In genomic region chr14:82655770-82656169, GRCh38 we compare ENCODE assay signal across 16 cellular contexts.
DNase-seq lines count a peak whose midpoint lies in the region; TF ChIP-seq lines count a peak whose summit lies in the region.
"Had no signal": no experiment of that assay in that cellular context is flagged by ENCODE, and none has a peak within 500 bp of the region (broad histone marks: within the 10 kb centered on the region; RNA-seq: fewer than 3 reads in every experiment).

No MANE protein-coding gene starts in this region.

- no peak overlapping the region for H3K27ac ChIP-seq in prostate gland
- H3K27ac ChIP-seq: C4-2B had no signal

- no peaks in the 10 kb centered on the region for H3K9me3 ChIP-seq in prostate gland
- H3K9me3 ChIP-seq: BE2C had no signal

- no peak overlapping the region for H3K4me3 ChIP-seq in epithelial cell of esophagus (ENCODE audit: low read length)
- H3K4me3 ChIP-seq in prostate gland: no peak overlapping the region
- H3K4me3 ChIP-seq: GM12878 had no signal

- 92% methylated on average over 1 of the region's 1 CpG for WGBS in prostate gland

- H3K4me1 ChIP-seq in prostate gland (replicated peaks): no peaks in the 10 kb centered on the region
- H3K4me1 ChIP-seq: BE2C had no signal

- no peak for TF ChIP-seq POLR2A in prostate gland (IDR thresholded peaks at IDR 0.05)

- no peaks in the 10 kb centered on the region for H3K36me3 ChIP-seq in prostate gland
- H3K36me3 ChIP-seq: BE2C had no signal

- no peak for TF ChIP-seq CTCF in epithelial cell of esophagus (IDR thresholded peaks at IDR 0.05; ENCODE audit: insufficient read depth, low read depth, low read length, missing control alignments)
- no peak for TF ChIP-seq CTCF in prostate gland (IDR thresholded peaks at IDR 0.05)

- H3K27me3 ChIP-seq in prostate gland (replicated peaks; ENCODE audit: insufficient read depth): no peaks in the 10 kb centered on the region
- H3K27me3 ChIP-seq: BE2C had no signal

- intact Hi-C loops in prostate gland (cut with DNase I): no loop called here

- DNase-seq in NCI-H510A treated with DMSO at 0.1 percent for 48 hours (lab: John Stamatoyannopoulos, UW) (peak; percentile 22), NCI-H510A (lab: John Stamatoyannopoulos, UW) (no peak), NCI-H1105 treated with DMSO at 0.1 percent for 48 hours (lab: John Stamatoyannopoulos, UW) (peak; percentile 63), epithelial cell of esophagus (ENCODE audit: low read depth) (peak; percentile 68), prostate gland (ENCODE audit: low spot score) (peak; percentile 5), ecto neural progenitor cell (ENCODE audit: low spot score) (no peak), AML-193 (lab: John Stamatoyannopoulos, UW) (no peak)
- no peak for DNase-seq in activated naive CD4-positive, alpha-beta T cell treated with anti-CD3 and anti-CD28 coated beads, Interleukin-2, amount 50 U/mL, for 16 hours
- DNase-seq: BE2C; CD8-positive, alpha-beta T cell; COR-L47; DMS53; HCEC 1CT; HFFc6 had no signal

Comparison
In these comparisons a context has a peak if more than half of its experiments do, and no peak if none do; other contexts are left out.
1. DNase-seq: peak in NCI-H510A treated with DMSO at 0.1 percent for 48 hours (single experiment), NCI-H1105 treated with DMSO at 0.1 percent for 48 hours (single experiment), epithelial cell of esophagus (single experiment) and prostate gland (single experiment); none in NCI-H510A (single experiment), activated naive CD4-positive, alpha-beta T cell treated with anti-CD3 and anti-CD28 coated beads, Interleukin-2, amount 50 U/mL, for 16 hours (single experiment), ecto neural progenitor cell (single experiment) and AML-193 (0 of 2).